Comparison of ENCODE assay signal across 11 cellular contexts in the genomic region with DNA sequence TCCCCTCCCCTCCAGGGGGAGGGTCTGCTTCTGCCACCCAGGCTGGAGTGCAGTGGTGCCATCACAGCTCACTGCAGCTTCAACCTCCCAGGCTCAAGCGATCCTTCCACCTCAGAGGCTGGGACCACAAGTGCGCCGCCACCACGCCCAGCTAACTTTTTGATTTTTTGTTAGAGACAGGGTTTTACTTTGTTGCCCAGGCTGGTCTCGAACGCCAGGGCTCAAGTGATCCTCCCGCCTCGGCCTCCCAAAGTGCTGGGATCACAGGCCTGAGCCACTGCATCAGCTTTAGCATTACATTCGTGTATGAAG. TPM values are rescaled to one million over a fixed set of nuclear protein-coding genes. Genes with fewer than 3 reads are reported as not detected.
DNase-seq lines count a peak whose midpoint lies in the region; ATAC-seq and TF ChIP-seq lines count a peak whose summit lies in the region.
"Not testable (repeated sequence)": the region's sequence is repeated elsewhere in the genome, so short reads cannot be mapped to it uniquely, and the experiment has no call there.
"Had no signal": no experiment of that assay in that cellular context is flagged by ENCODE, and none has a peak within 500 bp of the region (broad histone marks: within the 10 kb centered on the region; RNA-seq: fewer than 3 reads in every experiment).

No MANE protein-coding gene starts in this region.

- in situ Hi-C loops in mammary epithelial cell (cut with MboI; ENCODE audit: low sequenced_read_pairs in 2 of 2): not testable (repeated sequence)

- DNase-seq in GM23338 (ENCODE audit: low spot score): peak; percentile 35
- DNase-seq in PC-9; mammary epithelial cell; right atrium auricular region (ENCODE audit: low spot score); natural killer cell; vagina (ENCODE audit: extremely low spot score in 2 of 2): not testable (repeated sequence)
- DNase-seq in activated T-cell treated with anti-CD3 and anti-CD28 coated beads, Interleukin-2, amount 50 U/mL, for 24 hours: peak; percentile 47
- peak; percentile 78 for DNase-seq in spleen

- H3K27ac ChIP-seq in GM23338 (ENCODE audit: low read depth) (peak overlapping the region; percentile 81; the same call in 1 of the 2 replicates), right atrium auricular region (peak overlapping the region; percentile 89 to 96), spleen (peak overlapping the region in 7 of 8 donors; percentile 85 to 94 (median 91)), vagina (peak overlapping the region; percentile 89)
- not testable (repeated sequence) for H3K27ac ChIP-seq in PC-9; mammary epithelial cell (ENCODE audit: insufficient read depth, low read depth, low read length)

- not testable (repeated sequence) for H3K36me3 Mint-ChIP-seq in GM23338 (ENCODE audit: low read depth); activated T-cell treated with anti-CD3 and anti-CD28 coated beads, Interleukin-2, amount 50 U/mL, for 24 hours (ENCODE audit: low read depth); natural killer cell

- H3K4me1 ChIP-seq in GM23338 (ENCODE audit: insufficient read depth) (peaks cover 60% of the 10 kb centered on the region), PC-9 (replicated peaks; ENCODE audit: insufficient read depth) (peaks cover 18% of the 10 kb centered on the region), mammary epithelial cell (ENCODE audit: insufficient read depth, low read length) (peaks cover 14% of the 10 kb centered on the region), right atrium auricular region (peaks cover 0 to 34% of the 10 kb centered on the region in 2 donors), spleen (peaks cover 6 to 37% (median 21%) of the 10 kb centered on the region in 6 donors), vagina (peaks cover 23% of the 10 kb centered on the region)

- H4K20me1 ChIP-seq in GM23338 (replicated peaks; ENCODE audit: insufficient read depth): peaks cover 21% of the 10 kb centered on the region
- H4K20me1 ChIP-seq in PC-9 (ENCODE audit: insufficient read depth); mammary epithelial cell (ENCODE audit: insufficient read depth, low read length): not testable (repeated sequence)

- dilution Hi-C loops in mammary epithelial cell (cut with HindIII; ENCODE audit: low sequenced_read_pairs): not testable (repeated sequence)

- intact Hi-C loops in PC-9 (cut with micrococcal nuclease; ENCODE audit: unreplicated experiment); natural killer cell (cut with micrococcal nuclease); spleen (cut with DNase I; ENCODE audit: low total_unique reads); vagina (cut with DNase I): not testable (repeated sequence)
- intact Hi-C loops in mammary epithelial cell (cut with micrococcal nuclease): loop anchor here (2.0 to 5.0 kb wide), 2 partner anchors 54 to 110 kb away; no protein-coding TSS in a partner anchor

- H3K27ac Mint-ChIP-seq in GM23338: not testable (repeated sequence)
- H3K27ac Mint-ChIP-seq in activated T-cell treated with anti-CD3 and anti-CD28 coated beads, Interleukin-2, amount 50 U/mL, for 24 hours: peak overlapping the region; percentile 79
- H3K27ac Mint-ChIP-seq in natural killer cell: peak overlapping the region; percentile 84 to 89

- not testable (repeated sequence) for H3K9me2 ChIP-seq in GM23338 (ENCODE audit: insufficient read depth); PC-9 (ENCODE audit: insufficient read depth)

- peak; percentile 7 for ATAC-seq in GM23338
- ATAC-seq in natural killer cell: not testable (repeated sequence)

- not testable (repeated sequence) for H3K4me3 Mint-ChIP-seq in GM23338
- peak overlapping the region; percentile 34 for H3K4me3 Mint-ChIP-seq in activated T-cell treated with anti-CD3 and anti-CD28 coated beads, Interleukin-2, amount 50 U/mL, for 24 hours
- H3K4me3 Mint-ChIP-seq in natural killer cell: peak overlapping the region; percentile 11

- not testable (repeated sequence) for TF ChIP-seq CTCF in GM23338 (conservative IDR thresholded peaks at IDR 0.05; ENCODE audit: low read depth in 2 of 2); PC-9 (conservative IDR thresholded peaks at IDR 0.05); mammary epithelial cell (conservative IDR thresholded peaks at IDR 0.05 in 1 of 2, IDR thresholded peaks at IDR 0.05 in 1 of 2; ENCODE audit: extremely low read depth in 1 of 2, insufficient read depth in 1 of 2, low read depth in 1 of 2, low read length in 2 of 2); right atrium auricular region (IDR thresholded peaks at IDR 0.05); natural killer cell (IDR thresholded peaks at IDR 0.05); spleen (IDR thresholded peaks at IDR 0.05 in 8 of 11, conservative IDR thresholded peaks at IDR 0.05 in 3 of 11); vagina (IDR thresholded peaks at IDR 0.05)

- not testable (repeated sequence) for H3K36me3 ChIP-seq in GM23338 (ENCODE audit: insufficient read depth); PC-9 (ENCODE audit: low read depth); mammary epithelial cell (ENCODE audit: insufficient read depth, low read length); right atrium auricular region; spleen; vagina

- H3K9me3 Mint-ChIP-seq in GM23338; activated T-cell treated with anti-CD3 and anti-CD28 coated beads, Interleukin-2, amount 50 U/mL, for 24 hours; natural killer cell: not testable (repeated sequence)

- peak overlapping the region; percentile 35; the same call in 1 of the 2 replicates for H3K4me2 ChIP-seq in GM23338
- not testable (repeated sequence) for H3K4me2 ChIP-seq in PC-9; mammary epithelial cell (ENCODE audit: insufficient read depth, low read depth, low read length)

- not testable (repeated sequence) for TF ChIP-seq POLR2A in spleen (IDR thresholded peaks at IDR 0.05); vagina (IDR thresholded peaks at IDR 0.05)

- POLR2A ChIA-PET in PC-9 (lab: Charles Lee; ENCODE audit: unreplicated experiment): interaction anchor here (0.6 to 0.7 kb wide), 3 partner anchors 29 to 939 kb away, joined by 4 to 27 read pairs (median 5); no protein-coding TSS in a partner anchor

- H3K4me1 Mint-ChIP-seq in GM23338: peaks cover 68% of the 10 kb centered on the region
- H3K4me1 Mint-ChIP-seq in activated T-cell treated with anti-CD3 and anti-CD28 coated beads, Interleukin-2, amount 50 U/mL, for 24 hours (ENCODE audit: low read depth): peaks cover 33% of the 10 kb centered on the region
- peaks cover 24 to 25% of the 10 kb centered on the region in 2 donors for H3K4me1 Mint-ChIP-seq in natural killer cell

- not testable (repeated sequence) for H3K27me3 ChIP-seq in GM23338 (ENCODE audit: insufficient read depth); PC-9 (ENCODE audit: insufficient read depth, low read depth); mammary epithelial cell (ENCODE audit: insufficient read depth, low read length); right atrium auricular region; spleen (replicated peaks in 1 of 7); vagina

- peaks cover 40% of the 10 kb centered on the region for H3K79me2 ChIP-seq in GM23338 (replicated peaks; ENCODE audit: insufficient read depth)
- H3K79me2 ChIP-seq in PC-9 (ENCODE audit: low read depth): peaks cover 35% of the 10 kb centered on the region
- peaks cover 40% of the 10 kb centered on the region for H3K79me2 ChIP-seq in mammary epithelial cell (ENCODE audit: insufficient read depth, low read length)

- H2AFZ ChIP-seq in GM23338 (peak overlapping the region; percentile 64; the same call in 1 of the 2 replicates), PC-9 (peak overlapping the region; percentile 39; the same call in 1 of the 2 replicates), mammary epithelial cell (ENCODE audit: low read depth, low read length) (peak overlapping the region; percentile 76)

- H3K9me3 ChIP-seq in PC-9 (ENCODE audit: insufficient read depth, low read depth); mammary epithelial cell (replicated peaks; ENCODE audit: insufficient read depth, low read length); right atrium auricular region; spleen; vagina: not testable (repeated sequence)

- 84% methylated on average over 5 of the region's 9 CpGs for WGBS in mammary epithelial cell (ENCODE audit: low coverage, missing lambda C conversion rate)
- 95 to 98% (median 98%) methylated on average over 9 of the region's 9 CpGs for WGBS in spleen, 5 donors

- H3F3A ChIP-seq in GM23338 (replicated peaks; ENCODE audit: low read depth): not testable (repeated sequence)
- peaks cover 12% of the 10 kb centered on the region; the same call in 1 of the 2 replicates for H3F3A ChIP-seq in PC-9 (ENCODE audit: insufficient read depth, low read depth)

- 0 out of 2 replicates have a peak overlapping the region, but pooled peaks have one; percentile 11 for H3K4me3 ChIP-seq in GM23338
- not testable (repeated sequence) for H3K4me3 ChIP-seq in PC-9; mammary epithelial cell (replicated peaks in 1 of 3; ENCODE audit: insufficient read depth in 1 of 3, low read depth in 2 of 3, low read length in 3 of 3); right atrium auricular region
- H3K4me3 ChIP-seq in spleen: peak overlapping the region in 1 of 8 donors; percentile 78
- peak overlapping the region in 1 of 2 donors; percentile 83 for H3K4me3 ChIP-seq in vagina

- CTCF ChIA-PET in PC-9 (lab: Charles Lee) (interaction anchor here (0.6 to 0.7 kb wide), 2 partner anchors 623 to 1006 kb away, joined by 4 to 7 read pairs; no protein-coding TSS in a partner anchor), mammary epithelial cell (lab: Charles Lee; ENCODE audit: low non-redundant PET) (interaction anchor here (0.7 kb wide), 1 partner anchor 124 kb away, joined by 13 read pairs; no protein-coding TSS in a partner anchor)

- not testable (repeated sequence) for H3K9ac ChIP-seq in mammary epithelial cell (ENCODE audit: insufficient read depth, low read length)

- H3K27me3 Mint-ChIP-seq in GM23338 (ENCODE audit: insufficient read depth, low read depth, poor library complexity); activated T-cell treated with anti-CD3 and anti-CD28 coated beads, Interleukin-2, amount 50 U/mL, for 24 hours; natural killer cell (ENCODE audit: low read depth in 2 of 2): not testable (repeated sequence)

- BruUV-seq in PC-9 (replicated peaks; lab: Mats Ljungman, UMichigan); mammary epithelial cell (replicated peaks; lab: Mats Ljungman, UMichigan): not testable (repeated sequence)

RNA-seq across cellular contexts. Expression of gene TCAF1, which starts 0.6 kb away (rescaled TPM):
- total RNA-seq in GM23338 (2014; rRNA removed; shearing (Covaris generic)): 27.2 and 31.3 TPM in 2 replicates
- polyA plus RNA-seq in GM23338 (2016; fragmentation: Nextera tagmentation; extraction: Ambion mirVana) (13.5 and 15.5 TPM in 2 replicates), mammary epithelial cell (24.3 TPM), spleen (1 to 10 TPM; 3.8 to 5.9 (median 4.6) TPM)
- total RNA-seq in PC-9 (2021) (41.5 and 44.6 TPM in 2 replicates), mammary epithelial cell (10 to 100 TPM; 37.5 to 62.7 TPM), right atrium auricular region (10 to 100 TPM; 27.9 to 32.1 TPM), natural killer cell (10 to 100 TPM; 12.7 to 24.5 (median 18.8) TPM), spleen (10 to 100 TPM; 22.7 to 39.6 (median 30.8) TPM), vagina (50.1 TPM)
- 70.9 TPM for polyA minus RNA-seq in mammary epithelial cell

RNA-seq across cellular contexts. Expression of gene OR2F2, which starts 32.5 kb away (rescaled TPM):
- total RNA-seq in GM23338 (2014; rRNA removed; shearing (Covaris generic)): not detected in 2 replicates
- polyA plus RNA-seq in GM23338 (2016; fragmentation: Nextera tagmentation; extraction: Ambion mirVana): not detected in 2 replicates
- total RNA-seq in PC-9 (2021): not detected in 2 replicates
- total RNA-seq in mammary epithelial cell: under 1 TPM in 1 of 2 donors, not detected in 1; 0.17 TPM
- polyA plus RNA-seq in mammary epithelial cell: not detected
- not detected for polyA minus RNA-seq in mammary epithelial cell
- not detected for total RNA-seq in right atrium auricular region
- not detected for total RNA-seq in natural killer cell
- not detected for total RNA-seq in spleen
- not detected for polyA plus RNA-seq in spleen
- not detected for total RNA-seq in vagina
- total RNA-seq: mesenteric fat pad, osteocyte had no signal

RNA-seq across cellular contexts. Expression of gene OR2F1, which starts 52.1 kb away (rescaled TPM):
- total RNA-seq in GM23338 (2014; rRNA removed; shearing (Covaris generic)): 0.04 TPM in 1 of 2 replicates, not detected in the other
- polyA plus RNA-seq in GM23338 (2016; fragmentation: Nextera tagmentation; extraction: Ambion mirVana): not detected in 2 replicates
- not detected in 2 replicates for total RNA-seq in PC-9 (2021)
- total RNA-seq in mammary epithelial cell: not detected
- not detected for polyA plus RNA-seq in mammary epithelial cell
- not detected for polyA minus RNA-seq in mammary epithelial cell
- not detected for total RNA-seq in right atrium auricular region
- total RNA-seq in natural killer cell: not detected
- total RNA-seq in spleen: not detected
- polyA plus RNA-seq in spleen: not detected
- not detected for total RNA-seq in vagina
- total RNA-seq: glomerular endothelial cell, mesenteric fat pad, osteocyte had no signal
